Comparison of ENCODE assay signal across 9 cellular contexts in genomic region chrX:24241822-24242648, GRCh38.
DNase-seq lines count a peak whose midpoint lies in the region; ATAC-seq and TF ChIP-seq lines count a peak whose summit lies in the region.
"Had no signal": no experiment of that assay in that cellular context is flagged by ENCODE, and none has a peak within 500 bp of the region (broad histone marks: within the 10 kb centered on the region; RNA-seq: fewer than 3 reads in every experiment).

No MANE protein-coding gene starts in this region.

- no peak overlapping the region for H3K4me3 ChIP-seq in fibroblast of the aortic adventitia (ENCODE audit: low read depth, low read length)
- H3K4me3 ChIP-seq: SK-N-MC had no signal

- H3K27ac ChIP-seq in C4-2B = no peak overlapping the region
- H3K27ac ChIP-seq: SK-N-MC had no signal

- peak; percentile 6 for DNase-seq in RPMI8226
- DNase-seq in fibroblast of the aortic adventitia (ENCODE audit: low read depth) = peak; percentile 53
- peak; percentile 18 for DNase-seq in putamen (ENCODE audit: low spot score)
- no peak for DNase-seq in T-helper 9 cell
- no peak for DNase-seq in NK-92 treated with Interleukin-12 subunit alpha and Interleukin-12 subunit beta, amount 100 ng/mL, for 24 hours (lab: John Stamatoyannopoulos, UW)

- TF ChIP-seq CTCF in C4-2B (conservative IDR thresholded peaks at IDR 0.05) (peak; percentile 59), fibroblast of the aortic adventitia (IDR thresholded peaks at IDR 0.05; ENCODE audit: insufficient read depth, low read length) (peak; percentile 27)

- ATAC-seq in GM18517 (IDR thresholded peaks at IDR 0.05; ENCODE audit: unreplicated experiment) (peak; percentile 26), HG03442 (IDR thresholded peaks at IDR 0.05; ENCODE audit: unreplicated experiment) (peak; percentile 15)

Comparison
In these comparisons a context has a peak if more than half of its experiments do, and no peak if none do; other contexts are left out.
1. DNase-seq: peak in RPMI8226 (single experiment), fibroblast of the aortic adventitia (single experiment) and putamen (single experiment); none in T-helper 9 cell (single experiment) and NK-92 treated with Interleukin-12 subunit alpha and Interleukin-12 subunit beta, amount 100 ng/mL, for 24 hours (single experiment).